ENCODE assay signal across 13 cellular contexts in genomic region chr6:93017213-93017612, GRCh38.
DNase-seq lines count a peak whose midpoint lies in the region; FAIRE-seq and TF ChIP-seq lines count a peak whose summit lies in the region.
"Had no signal": no experiment of that assay in that cellular context is flagged by ENCODE, and none has a peak within 500 bp of the region (broad histone marks: within the 10 kb centered on the region; RNA-seq: fewer than 3 reads in every experiment).

No MANE protein-coding gene starts in this region.

- H3K9ac ChIP-seq in H9 (ENCODE audit: extremely low read depth, insufficient read length, low read length) (no peak overlapping the region), OCI-LY1 (ENCODE audit: low read length) (no peak overlapping the region), endodermal cell (ENCODE audit: extremely low read depth, low read length, poor library complexity, severe bottlenecking) (no peak overlapping the region), parathyroid adenoma (no peak overlapping the region)

- H3K36me3 Mint-ChIP-seq in H9 (ENCODE audit: insufficient read depth in 1 of 3, low read depth in 3 of 3) (peaks cover 0 to 2% (median 0%) of the 10 kb centered on the region in 3 experiments; a peak in 2 of 7 replicates), endodermal cell (ENCODE audit: low read depth) (no peaks in the 10 kb centered on the region)
- H3K36me3 Mint-ChIP-seq: activated naive CD4-positive, alpha-beta T cell treated with anti-CD3 and anti-CD28 coated beads, Interleukin-2, amount 50 U/mL, for 72 hours; CD4-positive, alpha-beta memory T cell had no signal

- no peak overlapping the region for H2BK5ac ChIP-seq in H9 (ENCODE audit: insufficient read length, low read length)

- H3K18ac ChIP-seq in H9 (ENCODE audit: insufficient read length, low read depth, low read length): no peak overlapping the region

- no peaks in the 10 kb centered on the region for H3K23me2 ChIP-seq in H9 (ENCODE audit: insufficient read length, low read depth, low read length, poor library complexity, severe bottlenecking)

- no peaks in the 10 kb centered on the region for H3F3A ChIP-seq in OCI-LY1 (ENCODE audit: insufficient read depth, low read length)

- no peak overlapping the region for H3K4me3 Mint-ChIP-seq in H9
- H3K4me3 Mint-ChIP-seq in endodermal cell: no peak overlapping the region
- H3K4me3 Mint-ChIP-seq: activated B cell treated with CpG ODN at 0.5 μM for 24 hours; CD4-positive, alpha-beta memory T cell had no signal

- no peak for FAIRE-seq in H54 (lab: Jason Lieb, UNC)

- no peak overlapping the region for H2BK12ac ChIP-seq in H9 (ENCODE audit: insufficient read length, low read depth, low read length)

- no peak overlapping the region for H2BK120ac ChIP-seq in H9 (ENCODE audit: low read depth, low read length, poor library complexity, severe bottlenecking)

- no peaks in the 10 kb centered on the region for H3K79me1 ChIP-seq in H9 (ENCODE audit: insufficient read depth, low read depth, low read length, poor library complexity, severe bottlenecking)

- H3K9me2 ChIP-seq in OCI-LY1 (ENCODE audit: low read depth, low read length): no peaks in the 10 kb centered on the region

- DNase-seq in H9: peak; percentile 74
- DNase-seq in endodermal cell: peak; percentile 77
- no peak for DNase-seq in NOMO-1 treated with dmso at 0.1 percent for 144 hours (lab: John Stamatoyannopoulos, UW; ENCODE audit: unreplicated experiment)
- DNase-seq in NCI-H146 treated with DMSO at 0.1 percent for 48 hours (lab: John Stamatoyannopoulos, UW; ENCODE audit: unreplicated experiment): no peak
- DNase-seq in H54 (ENCODE audit: insufficient read length, low spot score): no peak
- DNase-seq: activated B cell treated with CpG ODN at 0.5 μM for 24 hours; CD4-positive, alpha-beta memory T cell; mammary epithelial cell; NCI-H774; spleen had no signal

- no peak for TF ChIP-seq POLR2A in H54 (IDR thresholded peaks at IDR 0.05; ENCODE audit: low read depth, low read length)

- H3T11ph ChIP-seq in H9 (ENCODE audit: low read length): no peak overlapping the region

- H4K91ac ChIP-seq in H9 (ENCODE audit: insufficient read length, low read depth, low read length): no peak overlapping the region

- no peak overlapping the region for H2AFZ ChIP-seq in H9 (ENCODE audit: low read length)
- peak overlapping the region; percentile 63; the same call in 1 of the 2 replicates for H2AFZ ChIP-seq in OCI-LY1 (ENCODE audit: low read length)
- H2AFZ ChIP-seq in parathyroid adenoma: peak overlapping the region; percentile 24

- H3K27me3 Mint-ChIP-seq in H9 (ENCODE audit: low read depth): no peaks in the 10 kb centered on the region; the same call in 1 of the 2 replicates
- peaks cover 2% of the 10 kb centered on the region for H3K27me3 Mint-ChIP-seq in endodermal cell (ENCODE audit: insufficient read depth)
- H3K27me3 Mint-ChIP-seq: activated B cell treated with CpG ODN at 0.5 μM for 24 hours; CD4-positive, alpha-beta memory T cell had no signal

- H4K20me1 ChIP-seq in H9 (ENCODE audit: control insufficient read depth, insufficient read depth, insufficient read length) (no peaks in the 10 kb centered on the region), OCI-LY1 (ENCODE audit: insufficient read depth, low read length) (no peaks in the 10 kb centered on the region)

- no peak overlapping the region for H2BK20ac ChIP-seq in H9 (ENCODE audit: low read depth, low read length, poor library complexity, severe bottlenecking)

- H3K4me1 Mint-ChIP-seq in H9 (peaks cover 15 to 18% of the 10 kb centered on the region in 2 experiments), endodermal cell (peaks cover 14% of the 10 kb centered on the region)
- H3K4me1 Mint-ChIP-seq: activated B cell treated with CpG ODN at 0.5 μM for 24 hours; CD4-positive, alpha-beta memory T cell had no signal

- H3K79me2 ChIP-seq in H9 (ENCODE audit: insufficient read depth, low read length): no peaks in the 10 kb centered on the region
- H3K79me2 ChIP-seq in OCI-LY1 (ENCODE audit: insufficient read depth, low read length): no peaks in the 10 kb centered on the region
- no peaks in the 10 kb centered on the region for H3K79me2 ChIP-seq in parathyroid adenoma

- H3K27me3 ChIP-seq in H9 (ENCODE audit: insufficient read depth, low read length) (no peaks in the 10 kb centered on the region), OCI-LY1 (ENCODE audit: insufficient read depth, low read length) (no peaks in the 10 kb centered on the region), endodermal cell (ENCODE audit: control insufficient read depth, insufficient read depth, low read length, poor library complexity, severe bottlenecking) (no peaks in the 10 kb centered on the region), parathyroid adenoma (ENCODE audit: control insufficient read depth, insufficient read depth, low read length) (no peaks in the 10 kb centered on the region)
- H3K27me3 ChIP-seq: spleen had no signal

- H3K4me2 ChIP-seq in H9 (ENCODE audit: insufficient read depth, insufficient read length, low read length): no peak overlapping the region
- no peak overlapping the region for H3K4me2 ChIP-seq in OCI-LY1 (ENCODE audit: low read length)
- no peak overlapping the region for H3K4me2 ChIP-seq in parathyroid adenoma (ENCODE audit: low read length)

- H3K27ac ChIP-seq in H9 (ENCODE audit: insufficient read length, low read depth, low read length) (no peak overlapping the region), OCI-LY1 (ENCODE audit: low read depth, low read length, poor library complexity, severe bottlenecking) (no peak overlapping the region), endodermal cell (ENCODE audit: low read depth, low read length) (no peak overlapping the region), parathyroid adenoma (no peak overlapping the region)
- H3K27ac ChIP-seq: spleen had no signal

- no peak overlapping the region for H3K14ac ChIP-seq in H9 (ENCODE audit: insufficient read depth, low read length)

- no peak overlapping the region for H3K23ac ChIP-seq in H9 (ENCODE audit: insufficient read length, low read depth, low read length)

- TF ChIP-seq CTCF in H9 (conservative IDR thresholded peaks at IDR 0.05) (peak; percentile 69), OCI-LY1 (IDR thresholded peaks at IDR 0.05; ENCODE audit: low read length) (peak; percentile 53), endodermal cell (conservative IDR thresholded peaks at IDR 0.05) (peak; percentile 78), parathyroid adenoma (IDR thresholded peaks at IDR 0.05) (peak; percentile 32)

- no peak overlapping the region for H2AK5ac ChIP-seq in H9 (ENCODE audit: insufficient read length, low read length)

- no peak overlapping the region for H4K5ac ChIP-seq in H9 (ENCODE audit: insufficient read length, low read depth, low read length)

- H2BK15ac ChIP-seq in H9 (ENCODE audit: low read depth, low read length): no peak overlapping the region

- no peak overlapping the region for H3K56ac ChIP-seq in H9 (ENCODE audit: insufficient read length, low read depth, low read length)

- no peaks in the 10 kb centered on the region for H3K9me3 Mint-ChIP-seq in H9
- peaks cover 2% of the 10 kb centered on the region for H3K9me3 Mint-ChIP-seq in endodermal cell
- H3K9me3 Mint-ChIP-seq: activated B cell treated with CpG ODN at 0.5 μM for 24 hours had no signal

- H3K4ac ChIP-seq in H9 (ENCODE audit: low read depth, low read length): no peak overlapping the region

- H3K4me1 ChIP-seq in H9 (ENCODE audit: insufficient read depth, low read length) (no peaks in the 10 kb centered on the region), OCI-LY1 (ENCODE audit: insufficient read depth, low read length, severe bottlenecking) (peaks cover 5% of the 10 kb centered on the region), endodermal cell (ENCODE audit: control insufficient read depth, insufficient read depth, low read length) (no peaks in the 10 kb centered on the region), parathyroid adenoma (peaks cover 16% of the 10 kb centered on the region)
- H3K4me1 ChIP-seq: spleen had no signal

- H3K9me3 ChIP-seq in H9 (ENCODE audit: control insufficient read depth, low read depth, low read length): no peaks in the 10 kb centered on the region
- H3K9me3 ChIP-seq in OCI-LY1 (ENCODE audit: low read length): no peaks in the 10 kb centered on the region
- H3K9me3 ChIP-seq in endodermal cell (ENCODE audit: control insufficient read depth, low read length): no peaks in the 10 kb centered on the region
- H3K9me3 ChIP-seq in parathyroid adenoma (ENCODE audit: control insufficient read depth, low read length): no peaks in the 10 kb centered on the region
- H3K9me3 ChIP-seq: spleen had no signal

- no peaks in the 10 kb centered on the region for H3K36me3 ChIP-seq in OCI-LY1 (ENCODE audit: insufficient read depth, low read length)
- no peaks in the 10 kb centered on the region for H3K36me3 ChIP-seq in endodermal cell (ENCODE audit: control insufficient read depth, insufficient read depth, low read length)
- no peaks in the 10 kb centered on the region for H3K36me3 ChIP-seq in parathyroid adenoma (ENCODE audit: control insufficient read depth, insufficient read depth, low read length)
- H3K36me3 ChIP-seq: spleen had no signal

- H3K4me3 ChIP-seq in OCI-LY1 (ENCODE audit: low read depth, low read length, poor library complexity, severe bottlenecking): no peak overlapping the region
- no peak overlapping the region for H3K4me3 ChIP-seq in endodermal cell (ENCODE audit: low read length)
- no peak overlapping the region for H3K4me3 ChIP-seq in parathyroid adenoma (ENCODE audit: low read depth, low read length)
- H3K4me3 ChIP-seq: spleen had no signal

- H3K27ac Mint-ChIP-seq in H9 (peak overlapping the region in 1 of 3 experiments; percentile 35; a peak in 1 of 7 replicates), endodermal cell (no peak overlapping the region)
- H3K27ac Mint-ChIP-seq: activated B cell treated with CpG ODN at 0.5 μM for 24 hours; activated naive CD4-positive, alpha-beta T cell treated with anti-CD3 and anti-CD28 coated beads, Interleukin-2, amount 50 U/mL, for 72 hours; CD4-positive, alpha-beta memory T cell had no signal

- no CpG with 5 or more reads among the region's 2 CpGs for WGBS in H9 (ENCODE audit: extremely low coverage, insufficient read length, low lambda C conversion rate)
- 68 to 100% methylated on average over 1 to 2 of the region's 2 CpGs for WGBS in endodermal cell (ENCODE audit: insufficient coverage in 1 of 2, insufficient read length in 1 of 2), 2 experiments

- H4K8ac ChIP-seq in H9 (replicated peaks; ENCODE audit: insufficient read length, low read depth, low read length): no peak overlapping the region

Comparison
In these comparisons a context has a peak if more than half of its experiments do, and no peak if none do; other contexts are left out.
1. DNase-seq: peak in H9 (single experiment) and endodermal cell (single experiment); none in NOMO-1 treated with dmso at 0.1 percent for 144 hours (single experiment), NCI-H146 treated with DMSO at 0.1 percent for 48 hours (single experiment) and H54 (single experiment).
2. Peak in every context shown above with its lines, with median percentiles within 50 percentile points of each other: CTCF ChIP-seq.